ENCODE assay signal across 1 cellular context in genomic region chr22:49961601-49962011, GRCh38.
TF ChIP-seq lines count a peak whose summit lies in the region.

No MANE protein-coding gene starts in this region.

TF ChIP-seq in H1, 55 proteins besides CTCF, POLR2A, EP300 and RAD21:
- TF ChIP-seq E2F6 (IDR thresholded peaks at IDR 0.05) (peak; percentile 65), SRF (IDR thresholded peaks at IDR 0.05; ENCODE audit: low read depth, low read length) (no peak), RXRA (IDR thresholded peaks at IDR 0.05; ENCODE audit: insufficient read depth, low read depth, low read length) (no peak), MAX (IDR thresholded peaks at IDR 0.05) (peak; percentile 51), CHD7 (IDR thresholded peaks at IDR 0.05; ENCODE audit: insufficient replicate concordance, low read length) (no peak), SP2 (IDR thresholded peaks at IDR 0.05; ENCODE audit: low read length) (no peak)
TF ChIP-seq in H1: peak in this region for 2.
